ENCODE assay signal across 8 cellular contexts in genomic region chr2:144382848-144383247, GRCh38.
DNase-seq lines count a peak whose midpoint lies in the region; ATAC-seq, FAIRE-seq and TF ChIP-seq lines count a peak whose summit lies in the region.

No MANE protein-coding gene starts in this region.

- H3K4me3 ChIP-seq in choroid plexus epithelial cell (ENCODE audit: low read depth, low read length): no peak overlapping the region

- TF ChIP-seq CTCF in choroid plexus epithelial cell (conservative IDR thresholded peaks at IDR 0.05; ENCODE audit: low read depth, low read length): no peak

- DNase-seq in GM12892 (ENCODE audit: insufficient read length): peak; percentile 26
- DNase-seq in choroid plexus epithelial cell (ENCODE audit: low read depth): peak; percentile 66
- no peak for DNase-seq in NCI-H69 (lab: John Stamatoyannopoulos, UW)
- no peak for DNase-seq in D341Med (ENCODE audit: low spot score)
- no peak for DNase-seq in NCI-H146 (lab: John Stamatoyannopoulos, UW)
- DNase-seq in NCI-H226: no peak

- ATAC-seq in GM21390 (IDR thresholded peaks at IDR 0.05; ENCODE audit: unreplicated experiment) (peak; percentile 99), HG03575 (IDR thresholded peaks at IDR 0.05; ENCODE audit: extremely low read depth, insufficient number of reproducible peaks, low FRiP score, unreplicated experiment) (peak; percentile 97)

- FAIRE-seq in GM12892 (lab: Jason Lieb, UNC): peak; percentile 97

- no peak for TF ChIP-seq POLR2A in GM12892 (IDR thresholded peaks at IDR 0.05; ENCODE audit: low read depth, low read length)

Comparison
In these comparisons a context has a peak if more than half of its experiments do, and no peak if none do; other contexts are left out.
1. DNase-seq: peak in GM12892 (single experiment) and choroid plexus epithelial cell (single experiment); none in NCI-H69 (single experiment), D341Med (single experiment), NCI-H146 (single experiment) and NCI-H226 (single experiment).